ENCODE assay signal across 17 cellular contexts in genomic region chr2:45256867-45257641, GRCh38.
DNase-seq lines count a peak whose midpoint lies in the region; ATAC-seq, FAIRE-seq and TF ChIP-seq lines count a peak whose summit lies in the region.
"Had no signal": no experiment of that assay in that cellular context is flagged by ENCODE, and none has a peak within 500 bp of the region (broad histone marks: within the 10 kb centered on the region; RNA-seq: fewer than 3 reads in every experiment).

No MANE protein-coding gene starts in this region.

- no peaks in the 10 kb centered on the region for H3K27me3 ChIP-seq in SJCRH30
- H3K27me3 ChIP-seq in liver (ENCODE audit: control insufficient read depth in 4 of 4, insufficient read depth in 4 of 4, low read length in 3 of 4), result no peaks in the 10 kb centered on the region
- no peaks in the 10 kb centered on the region for H3K27me3 ChIP-seq in tibial artery
- no peaks in the 10 kb centered on the region for H3K27me3 ChIP-seq in small intestine (ENCODE audit: control insufficient read depth in 2 of 2, insufficient read depth in 2 of 2, low read length in 2 of 2)

- TF ChIP-seq CTCF in liver (IDR thresholded peaks at IDR 0.05; ENCODE audit: low read depth, low read length, missing input control) (no peak), tibial artery (IDR thresholded peaks at IDR 0.05) (no peak)

- DNase-seq in NCI-H2227 (lab: John Stamatoyannopoulos, UW; ENCODE audit: unreplicated experiment) (peak; percentile 6), NCI-H2227 treated with DMSO at 0.1 percent for 48 hours (lab: John Stamatoyannopoulos, UW) (no peak), SJCRH30 (peak; percentile 84 to 85), tibial artery (no peak), small intestine (no peak), NCI-H2107 (lab: John Stamatoyannopoulos, UW) (no peak)
- DNase-seq: activated CD4-positive, alpha-beta T cell treated with anti-CD3 and anti-CD28 coated beads, Interleukin-2, amount 50 U/mL, for 4 hours; activated gamma-delta T cell; DND-41; HFFc6; Karpas-422; kidney glomerular epithelial cell; NCI-H82; stimulated activated CD4-positive, alpha-beta T cell treated with anti-CD3 and anti-CD28 coated beads, Interleukin-4, amount 100 ng/mL, for 4 hours had no signal

- peak in 1 of 2 donors; percentile 35 for TF ChIP-seq RAD21 in liver (IDR thresholded peaks at IDR 0.05)

- ATAC-seq in GM21737 (IDR thresholded peaks at IDR 0.05; ENCODE audit: unreplicated experiment), result no peak

- no peak for FAIRE-seq in small intestine (lab: Jason Lieb, UNC)
- FAIRE-seq: A549 had no signal

- H3K4me1 ChIP-seq in SJCRH30 (peaks cover 68% of the 10 kb centered on the region), liver (ENCODE audit: control insufficient read depth in 4 of 4, insufficient read depth in 4 of 4, low read length in 3 of 4) (peaks cover 4 to 49% (median 42%) of the 10 kb centered on the region in 4 donors), tibial artery (peaks cover 0 to 64% (median 46%) of the 10 kb centered on the region in 4 donors), small intestine (ENCODE audit: control insufficient read depth in 2 of 2, insufficient read depth in 1 of 2, low read depth in 1 of 2, low read length in 1 of 2) (no peaks in the 10 kb centered on the region)

- WGBS in liver, result 52% methylated on average over 16 of the region's 16 CpGs
- 77 to 90% (median 81%) methylated on average over 14 to 16 of the region's 16 CpGs for WGBS in small intestine, 3 donors

- H3K27ac ChIP-seq in SJCRH30 (peak overlapping the region; percentile 43), liver (ENCODE audit: low read depth in 1 of 2, low read length in 2 of 2) (no peak overlapping the region), tibial artery (peak overlapping the region; percentile 69 to 87), small intestine (ENCODE audit: low read depth in 1 of 2, low read length in 1 of 2) (no peak overlapping the region)

- H3K9me3 ChIP-seq in SJCRH30 (replicated peaks), result no peaks in the 10 kb centered on the region
- H3K9me3 ChIP-seq in liver (ENCODE audit: control insufficient read depth in 4 of 4, low read length in 3 of 4), result no peaks in the 10 kb centered on the region
- H3K9me3 ChIP-seq in tibial artery, result no peaks in the 10 kb centered on the region
- no peaks in the 10 kb centered on the region for H3K9me3 ChIP-seq in small intestine (ENCODE audit: control insufficient read depth, low read depth)
- H3K9me3 ChIP-seq: A549 had no signal

- H3K9ac ChIP-seq in liver (ENCODE audit: low read depth in 1 of 2, low read length in 2 of 2), result no peak overlapping the region

- H3K4me3 ChIP-seq in SJCRH30 (no peak overlapping the region), liver (ENCODE audit: low read depth in 1 of 3, low read length in 3 of 3) (no peak overlapping the region), tibial artery (no peak overlapping the region), small intestine (ENCODE audit: low read depth in 1 of 2, low read length in 2 of 2) (no peak overlapping the region)
- H3K4me3 ChIP-seq: A549 had no signal

- no peaks in the 10 kb centered on the region for H3K36me3 ChIP-seq in SJCRH30
- no peaks in the 10 kb centered on the region for H3K36me3 ChIP-seq in liver (ENCODE audit: control insufficient read depth in 4 of 4, insufficient read depth in 3 of 4, low read depth in 1 of 4, low read length in 3 of 4)
- no peaks in the 10 kb centered on the region for H3K36me3 ChIP-seq in tibial artery
- no peaks in the 10 kb centered on the region for H3K36me3 ChIP-seq in small intestine (ENCODE audit: control insufficient read depth in 2 of 2, insufficient read depth in 2 of 2, low read length in 2 of 2)

- intact Hi-C loops in tibial artery (cut with DNase I; ENCODE audit: low total_unique reads), result no loop called here

TF ChIP-seq in liver, 16 proteins besides CTCF, POLR2A, EP300 and RAD21:
- TF ChIP-seq YY1 (IDR thresholded peaks at IDR 0.05) (no peak), HNF4A (conservative IDR thresholded peaks at IDR 0.05) (peak in 1 of 2 donors; percentile 42), FOXA2 (IDR thresholded peaks at IDR 0.05) (peak; percentile 77), RXRA (IDR thresholded peaks at IDR 0.05) (peak in 1 of 2 donors; percentile 49)

Comparison
In these comparisons a context has a peak if more than half of its experiments do, and no peak if none do; other contexts are left out.
1. DNase-seq: peak in NCI-H2227 (single experiment) and SJCRH30 (2 of 2); none in NCI-H2227 treated with DMSO at 0.1 percent for 48 hours (single experiment), tibial artery (0 of 2), small intestine (single experiment) and NCI-H2107 (single experiment).
2. H3K27ac ChIP-seq: peak in SJCRH30 (single experiment) and tibial artery (2 of 2); none in liver (0 of 2) and small intestine (0 of 2).